In genomic region chr12:53324113-53324778, GRCh38 we compare ENCODE assay signal across 1 cellular context.
TF ChIP-seq lines count a peak whose summit lies in the region.

No MANE protein-coding gene starts in this region.

TF ChIP-seq in K562, 482 proteins besides CTCF, POLR2A, EP300 and RAD21 (continues in another document):
- TF ChIP-seq ZBTB40 (IDR thresholded peaks at IDR 0.05): peak; percentile 77
- no peak for TF ChIP-seq ZBTB40 (CRISPR knock-in tag; IDR thresholded peaks at IDR 0.05)
- peak; percentile 68 for TF ChIP-seq KDM5B (IDR thresholded peaks at IDR 0.05; ENCODE audit: insufficient replicate concordance, low read depth, low read length)
- peak; percentile 11 for TF ChIP-seq RBBP5 (IDR thresholded peaks at IDR 0.05; ENCODE audit: borderline replicate concordance, insufficient read depth, low read length, poor library complexity, severe bottlenecking)
- TF ChIP-seq TEAD2 (tag; IDR thresholded peaks at IDR 0.05): no peak
- TF ChIP-seq SMARCA5 (IDR thresholded peaks at IDR 0.05): peak; percentile 31; the same call in 1 of the 2 replicates
- TF ChIP-seq STAG1 (CRISPR knock-in tag; IDR thresholded peaks at IDR 0.05; ENCODE audit: borderline replicate concordance): no peak
- no peak for TF ChIP-seq EWSR1 (IDR thresholded peaks at IDR 0.05; ENCODE audit: borderline replicate concordance, low read depth, partially characterized antibody)
- peak; percentile 18 for TF ChIP-seq ZNF592 (IDR thresholded peaks at IDR 0.05)
- TF ChIP-seq, protein P1, sequence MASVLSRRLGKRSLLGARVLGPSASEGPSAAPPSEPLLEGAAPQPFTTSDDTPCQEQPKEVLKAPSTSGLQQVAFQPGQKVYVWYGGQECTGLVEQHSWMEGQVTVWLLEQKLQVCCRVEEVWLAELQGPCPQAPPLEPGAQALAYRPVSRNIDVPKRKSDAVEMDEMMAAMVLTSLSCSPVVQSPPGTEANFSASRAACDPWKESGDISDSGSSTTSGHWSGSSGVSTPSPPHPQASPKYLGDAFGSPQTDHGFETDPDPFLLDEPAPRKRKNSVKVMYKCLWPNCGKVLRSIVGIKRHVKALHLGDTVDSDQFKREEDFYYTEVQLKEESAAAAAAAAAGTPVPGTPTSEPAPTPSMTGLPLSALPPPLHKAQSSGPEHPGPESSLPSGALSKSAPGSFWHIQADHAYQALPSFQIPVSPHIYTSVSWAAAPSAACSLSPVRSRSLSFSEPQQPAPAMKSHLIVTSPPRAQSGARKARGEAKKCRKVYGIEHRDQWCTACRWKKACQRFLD (CRISPR knock-in tag; IDR thresholded peaks at IDR 0.05): peak; percentile 19; the same call in 1 of the 2 replicates
- TF ChIP-seq, protein P2, sequence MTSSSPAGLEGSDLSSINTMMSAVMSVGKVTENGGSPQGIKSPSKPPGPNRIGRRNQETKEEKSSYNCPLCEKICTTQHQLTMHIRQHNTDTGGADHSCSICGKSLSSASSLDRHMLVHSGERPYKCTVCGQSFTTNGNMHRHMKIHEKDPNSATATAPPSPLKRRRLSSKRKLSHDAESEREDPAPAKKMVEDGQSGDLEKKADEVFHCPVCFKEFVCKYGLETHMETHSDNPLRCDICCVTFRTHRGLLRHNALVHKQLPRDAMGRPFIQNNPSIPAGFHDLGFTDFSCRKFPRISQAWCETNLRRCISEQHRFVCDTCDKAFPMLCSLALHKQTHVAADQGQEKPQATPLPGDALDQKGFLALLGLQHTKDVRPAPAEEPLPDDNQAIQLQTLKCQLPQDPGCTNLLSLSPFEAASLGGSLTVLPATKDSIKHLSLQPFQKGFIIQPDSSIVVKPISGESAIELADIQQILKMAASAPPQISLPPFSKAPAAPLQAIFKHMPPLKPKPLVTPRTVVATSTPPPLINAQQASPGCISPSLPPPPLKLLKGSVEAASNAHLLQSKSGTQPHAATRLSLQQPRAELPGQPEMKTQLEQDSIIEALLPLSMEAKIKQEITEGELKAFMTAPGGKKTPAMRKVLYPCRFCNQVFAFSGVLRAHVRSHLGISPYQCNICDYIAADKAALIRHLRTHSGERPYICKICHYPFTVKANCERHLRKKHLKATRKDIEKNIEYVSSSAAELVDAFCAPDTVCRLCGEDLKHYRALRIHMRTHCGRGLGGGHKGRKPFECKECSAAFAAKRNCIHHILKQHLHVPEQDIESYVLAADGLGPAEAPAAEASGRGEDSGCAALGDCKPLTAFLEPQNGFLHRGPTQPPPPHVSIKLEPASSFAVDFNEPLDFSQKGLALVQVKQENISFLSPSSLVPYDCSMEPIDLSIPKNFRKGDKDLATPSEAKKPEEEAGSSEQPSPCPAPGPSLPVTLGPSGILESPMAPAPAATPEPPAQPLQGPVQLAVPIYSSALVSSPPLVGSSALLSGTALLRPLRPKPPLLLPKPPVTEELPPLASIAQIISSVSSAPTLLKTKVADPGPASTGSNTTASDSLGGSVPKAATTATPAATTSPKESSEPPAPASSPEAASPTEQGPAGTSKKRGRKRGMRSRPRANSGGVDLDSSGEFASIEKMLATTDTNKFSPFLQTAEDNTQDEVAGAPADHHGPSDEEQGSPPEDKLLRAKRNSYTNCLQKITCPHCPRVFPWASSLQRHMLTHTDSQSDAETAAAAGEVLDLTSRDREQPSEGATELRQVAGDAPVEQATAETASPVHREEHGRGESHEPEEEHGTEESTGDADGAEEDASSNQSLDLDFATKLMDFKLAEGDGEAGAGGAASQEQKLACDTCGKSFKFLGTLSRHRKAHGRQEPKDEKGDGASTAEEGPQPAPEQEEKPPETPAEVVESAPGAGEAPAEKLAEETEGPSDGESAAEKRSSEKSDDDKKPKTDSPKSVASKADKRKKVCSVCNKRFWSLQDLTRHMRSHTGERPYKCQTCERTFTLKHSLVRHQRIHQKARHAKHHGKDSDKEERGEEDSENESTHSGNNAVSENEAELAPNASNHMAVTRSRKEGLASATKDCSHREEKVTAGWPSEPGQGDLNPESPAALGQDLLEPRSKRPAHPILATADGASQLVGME (CRISPR knock-in tag; IDR thresholded peaks at IDR 0.05): peak; percentile 46; the same call in 1 of the 2 replicates
- TF ChIP-seq ATF3 (IDR thresholded peaks at IDR 0.05): no peak
- TF ChIP-seq ATF3 (CRISPR knock-in tag; conservative IDR thresholded peaks at IDR 0.05): peak; percentile 52; the same call in 1 of the 2 replicates
- 0 out of 2 replicates have a peak, but pooled peaks have one; percentile 18 for TF ChIP-seq ZNF766 (CRISPR knock-in tag; conservative IDR thresholded peaks at IDR 0.05)
- TF ChIP-seq SMAD3 (CRISPR knock-in tag; conservative IDR thresholded peaks at IDR 0.05): no peak
- TF ChIP-seq ZNF444 (CRISPR knock-in tag; IDR thresholded peaks at IDR 0.05): 0 out of 2 replicates have a peak, but pooled peaks have one; percentile 10
- TF ChIP-seq NR2C2 (CRISPR knock-in tag; IDR thresholded peaks at IDR 0.05): peak; percentile 77; the same call in 1 of the 2 replicates
- TF ChIP-seq NR2C2 (tag; IDR thresholded peaks at IDR 0.05): no peak
- TF ChIP-seq GABPB1 (CRISPR knock-in tag; IDR thresholded peaks at IDR 0.05): peak; percentile 29; the same call in 1 of the 2 replicates
- TF ChIP-seq, protein P3, sequence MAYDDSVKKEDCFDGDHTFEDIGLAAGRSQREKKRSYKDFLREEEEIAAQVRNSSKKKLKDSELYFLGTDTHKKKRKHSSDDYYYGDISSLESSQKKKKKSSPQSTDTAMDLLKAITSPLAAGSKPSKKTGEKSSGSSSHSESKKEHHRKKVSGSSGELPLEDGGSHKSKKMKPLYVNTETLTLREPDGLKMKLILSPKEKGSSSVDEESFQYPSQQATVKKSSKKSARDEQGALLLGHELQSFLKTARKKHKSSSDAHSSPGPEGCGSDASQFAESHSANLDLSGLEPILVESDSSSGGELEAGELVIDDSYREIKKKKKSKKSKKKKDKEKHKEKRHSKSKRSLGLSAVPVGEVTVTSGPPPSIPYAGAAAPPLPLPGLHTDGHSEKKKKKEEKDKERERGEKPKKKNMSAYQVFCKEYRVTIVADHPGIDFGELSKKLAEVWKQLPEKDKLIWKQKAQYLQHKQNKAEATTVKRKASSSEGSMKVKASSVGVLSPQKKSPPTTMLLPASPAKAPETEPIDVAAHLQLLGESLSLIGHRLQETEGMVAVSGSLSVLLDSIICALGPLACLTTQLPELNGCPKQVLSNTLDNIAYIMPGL (CRISPR knock-in tag; IDR thresholded peaks at IDR 0.05): no peak
- peak in 1 of 2 experiments; percentile 47; a peak in 1 of 4 replicates for TF ChIP-seq HDAC1 (IDR thresholded peaks at IDR 0.05)
- TF ChIP-seq ZBTB11 (CRISPR knock-in tag; IDR thresholded peaks at IDR 0.05): peak in 1 of 3 experiments; percentile 63; a peak in 1 of 6 replicates
